ENCODE assay signal across 22 cellular contexts in genomic region chr15:88115529-88116152, GRCh38.
DNase-seq lines count a peak whose midpoint lies in the region; ATAC-seq, FAIRE-seq and TF ChIP-seq lines count a peak whose summit lies in the region.
"Had no signal": no experiment of that assay in that cellular context is flagged by ENCODE, and none has a peak within 500 bp of the region (broad histone marks: within the 10 kb centered on the region; RNA-seq: fewer than 3 reads in every experiment).

No MANE protein-coding gene starts in this region.

- H3F3A ChIP-seq in smooth muscle cell (ENCODE audit: low read depth), result peaks cover 9% of the 10 kb centered on the region

- FAIRE-seq in pancreas (lab: Jason Lieb, UNC), result no peak
- FAIRE-seq: HepG2 had no signal

- no peak overlapping the region for H3K4me2 ChIP-seq in smooth muscle cell
- H3K4me2 ChIP-seq: BLaER1 treated with 17β-estradiol and CSF1 and Interleukin-3, amounts not matched to agents 10 nM and 100 nM had no signal

- H3K9me3 ChIP-seq in RWPE2 (ENCODE audit: severe bottlenecking), result no peaks in the 10 kb centered on the region
- no peaks in the 10 kb centered on the region for H3K9me3 ChIP-seq in pancreas
- no peaks in the 10 kb centered on the region for H3K9me3 ChIP-seq in smooth muscle cell (replicated peaks; ENCODE audit: low read depth)
- no peaks in the 10 kb centered on the region for H3K9me3 ChIP-seq in SJCRH30 (replicated peaks)
- H3K9me3 ChIP-seq: BLaER1 treated with 17β-estradiol and CSF1 and Interleukin-3, amounts not matched to agents 10 nM and 100 nM; heart right ventricle; right atrium auricular region; uterus had no signal

- no peaks in the 10 kb centered on the region for H3K36me3 ChIP-seq in RWPE2 (ENCODE audit: low read depth)
- H3K36me3 ChIP-seq in pancreas, result no peaks in the 10 kb centered on the region
- no peaks in the 10 kb centered on the region for H3K36me3 ChIP-seq in smooth muscle cell (ENCODE audit: low read depth)
- no peaks in the 10 kb centered on the region for H3K36me3 ChIP-seq in SJCRH30
- H3K36me3 ChIP-seq: BLaER1 treated with 17β-estradiol and CSF1 and Interleukin-3, amounts not matched to agents 10 nM and 100 nM; heart right ventricle; right atrium auricular region; uterus had no signal

- no peak overlapping the region for H2AFZ ChIP-seq in smooth muscle cell (ENCODE audit: low read depth)
- H2AFZ ChIP-seq: GM23248 had no signal

- 47 to 50% methylated on average over 10 of the region's 10 CpGs for WGBS in pancreas, 2 donors
- WGBS in smooth muscle cell (ENCODE audit: low lambda C conversion rate), result 70% methylated on average over 10 of the region's 10 CpGs

- ATAC-seq in RWPE2 (ENCODE audit: low read depth) (peak; percentile 30; the same call in 2 of the 3 replicates), pancreas (peak in 3 of 4 donors; percentile 64 to 72 (median 66))
- ATAC-seq: HepG2, Right ventricle myocardium inferior had no signal

- H3K9ac ChIP-seq in smooth muscle cell (ENCODE audit: low read depth), result no peak overlapping the region
- H3K9ac ChIP-seq: BLaER1 treated with 17β-estradiol and CSF1 and Interleukin-3, amounts not matched to agents 10 nM and 100 nM; GM23248 had no signal

- DNase-seq in DMS 273 treated with DMSO at 0.1 percent for 48 hours (lab: John Stamatoyannopoulos, UW) (peak; percentile 11), RWPE2 (ENCODE audit: low spot score) (no peak), fibroblast of the aortic adventitia (ENCODE audit: low read depth) (peak; percentile 65), pancreas (peak in 3 of 6 donors; percentile 14 to 33 (median 16)), UCSD-AML1 (lab: John Stamatoyannopoulos, UW; ENCODE audit: unreplicated experiment) (no peak), smooth muscle cell (lab: John Stamatoyannopoulos, UW; ENCODE audit: unreplicated experiment) (no peak), SJCRH30 (no peak), NCI-H2029 treated with DMSO at 0.1 percent for 48 hours (lab: John Stamatoyannopoulos, UW) (no peak)
- DNase-seq: activated CD4-positive, alpha-beta memory T cell treated with anti-CD3 and anti-CD28 coated beads, Interleukin-2, amount 10 ng/mL, durations not matched to agents 7 days and 5 days; activated CD4-positive, CD25-positive, alpha-beta regulatory T cell; activated gamma-delta T cell; EL; GM23248; heart right ventricle; NCI-H1092 treated with DMSO at 0.1 percent for 48 hours; NCI-H526; T1000; uterus had no signal

- no peaks in the 10 kb centered on the region for H4K20me1 ChIP-seq in smooth muscle cell (ENCODE audit: low read depth)
- H4K20me1 ChIP-seq: BLaER1 treated with 17β-estradiol and CSF1 and Interleukin-3, amounts not matched to agents 10 nM and 100 nM had no signal

- no peaks in the 10 kb centered on the region for H3K4me1 ChIP-seq in RWPE2 (ENCODE audit: insufficient read depth, poor library complexity, severe bottlenecking)
- no peaks in the 10 kb centered on the region for H3K4me1 ChIP-seq in pancreas
- H3K4me1 ChIP-seq in smooth muscle cell (ENCODE audit: low read depth), result no peaks in the 10 kb centered on the region
- peaks cover 10% of the 10 kb centered on the region for H3K4me1 ChIP-seq in SJCRH30
- H3K4me1 ChIP-seq: heart right ventricle, right atrium auricular region, uterus had no signal

- no peak overlapping the region for H3K27ac ChIP-seq in RWPE2 (ENCODE audit: poor library complexity, severe bottlenecking)
- no peak overlapping the region for H3K27ac ChIP-seq in pancreas
- H3K27ac ChIP-seq in smooth muscle cell (ENCODE audit: low read depth), result no peak overlapping the region
- no peak overlapping the region for H3K27ac ChIP-seq in SJCRH30
- H3K27ac ChIP-seq: BLaER1 treated with 17β-estradiol and CSF1 and Interleukin-3, amounts not matched to agents 10 nM and 100 nM; GM23248; heart right ventricle; right atrium auricular region; uterus had no signal

- TF ChIP-seq CTCF in RWPE2 (IDR thresholded peaks at IDR 0.05; ENCODE audit: poor library complexity, severe bottlenecking) (no peak), fibroblast of the aortic adventitia (IDR thresholded peaks at IDR 0.05; ENCODE audit: insufficient read depth, low read length) (peak; percentile 24), pancreas (IDR thresholded peaks at IDR 0.05) (no peak), smooth muscle cell (IDR thresholded peaks at IDR 0.05; ENCODE audit: borderline replicate concordance, insufficient read depth, poor library complexity, severe bottlenecking) (no peak)

- no peak overlapping the region for H3K4me3 ChIP-seq in RWPE2 (ENCODE audit: severe bottlenecking)
- no peak overlapping the region for H3K4me3 ChIP-seq in fibroblast of the aortic adventitia (ENCODE audit: low read depth, low read length)
- no peak overlapping the region for H3K4me3 ChIP-seq in pancreas
- no peak overlapping the region for H3K4me3 ChIP-seq in smooth muscle cell
- no peak overlapping the region for H3K4me3 ChIP-seq in SJCRH30
- H3K4me3 ChIP-seq: BLaER1 treated with 17β-estradiol and CSF1 and Interleukin-3, amounts not matched to agents 10 nM and 100 nM; GM23248; heart right ventricle; right atrium auricular region; uterus had no signal

- H3K79me2 ChIP-seq in smooth muscle cell (ENCODE audit: low read depth), result no peaks in the 10 kb centered on the region

- peaks cover 4% of the 10 kb centered on the region for H3K27me3 ChIP-seq in RWPE2 (ENCODE audit: insufficient read depth, poor library complexity, severe bottlenecking)
- no peaks in the 10 kb centered on the region for H3K27me3 ChIP-seq in pancreas
- H3K27me3 ChIP-seq in smooth muscle cell (ENCODE audit: low read depth), result peaks cover 2% of the 10 kb centered on the region
- H3K27me3 ChIP-seq in SJCRH30, result no peaks in the 10 kb centered on the region
- H3K27me3 ChIP-seq: BLaER1 treated with 17β-estradiol and CSF1 and Interleukin-3, amounts not matched to agents 10 nM and 100 nM; right atrium auricular region; uterus had no signal

- intact Hi-C loops in pancreas (cut with DNase I), result loop anchor here in 1 of 3 donors (10.0 kb wide), 1 partner anchor 61 kb away; no protein-coding TSS in a partner anchor

Comparison
In these comparisons a context has a peak if more than half of its experiments do, and no peak if none do; other contexts are left out.
1. DNase-seq: peak in DMS 273 treated with DMSO at 0.1 percent for 48 hours (single experiment) and fibroblast of the aortic adventitia (single experiment); none in RWPE2 (single experiment), UCSD-AML1 (single experiment), smooth muscle cell (single experiment), SJCRH30 (0 of 2) and NCI-H2029 treated with DMSO at 0.1 percent for 48 hours (single experiment).